In genomic region chr11:68076371-68077042, GRCh38 we compare ENCODE assay signal across 1 cellular context.
TF ChIP-seq lines count a peak whose summit lies in the region.

No MANE protein-coding gene starts in this region.

TF ChIP-seq in H1, 55 proteins besides CTCF, POLR2A, EP300 and RAD21:
- TF ChIP-seq MAX (IDR thresholded peaks at IDR 0.05) (no peak), TEAD4 (IDR thresholded peaks at IDR 0.05; ENCODE audit: low read depth, low read length) (no peak), CEBPB (IDR thresholded peaks at IDR 0.05; ENCODE audit: low read depth, low read length) (no peak), CHD1 (IDR thresholded peaks at IDR 0.05; ENCODE audit: low read depth, low read length) (no peak), JUN (IDR thresholded peaks at IDR 0.05; ENCODE audit: low read depth, low read length) (no peak), NANOG (IDR thresholded peaks at IDR 0.05; ENCODE audit: insufficient read depth, low read depth, low read length, poor library complexity, severe bottlenecking) (no peak), BACH1 (IDR thresholded peaks at IDR 0.05; ENCODE audit: low read length) (no peak), SIRT6 (IDR thresholded peaks at IDR 0.05; ENCODE audit: low read length) (no peak)
